In the genomic region with DNA sequence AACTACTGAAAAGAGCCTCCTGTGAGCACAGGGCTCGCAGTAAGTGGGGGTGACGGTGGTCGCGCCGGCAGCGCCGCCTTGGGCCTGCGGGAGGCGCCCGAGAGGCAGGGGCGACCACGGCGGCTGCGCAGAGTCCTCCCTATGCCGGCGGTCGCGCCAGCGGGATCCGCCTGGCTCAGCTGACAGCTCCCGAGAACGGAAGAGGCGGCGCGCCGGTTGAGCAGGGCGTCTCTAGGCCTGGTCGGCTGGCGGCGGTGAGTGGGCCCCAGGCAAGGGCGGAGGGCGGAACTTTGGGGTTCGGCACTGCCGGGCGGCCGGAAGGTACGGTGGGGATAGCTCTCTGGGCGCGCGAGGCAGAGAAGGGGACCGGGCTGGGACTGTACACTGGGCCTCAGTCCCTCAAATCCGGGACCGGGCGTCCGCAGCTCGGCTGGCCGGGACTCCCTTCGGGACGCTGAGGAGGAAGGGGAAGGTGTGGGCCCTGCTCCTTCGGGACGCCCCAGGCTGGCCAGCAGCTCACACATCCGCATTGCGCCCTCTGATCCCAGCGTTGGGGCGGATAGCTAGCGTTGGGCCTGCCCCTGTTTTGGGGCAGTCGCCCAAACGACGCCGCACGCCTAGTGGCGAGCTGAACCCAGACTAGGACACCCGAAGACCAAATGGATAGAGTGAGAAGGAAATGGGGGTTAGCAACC, we compare ENCODE assay signal across 8 cellular contexts. TPM values are rescaled to one million over a fixed set of nuclear protein-coding genes. Genes with fewer than 3 reads are reported as not detected.
DNase-seq lines count a peak whose midpoint lies in the region; ATAC-seq, FAIRE-seq and TF ChIP-seq lines count a peak whose summit lies in the region.

A gene with protein sequence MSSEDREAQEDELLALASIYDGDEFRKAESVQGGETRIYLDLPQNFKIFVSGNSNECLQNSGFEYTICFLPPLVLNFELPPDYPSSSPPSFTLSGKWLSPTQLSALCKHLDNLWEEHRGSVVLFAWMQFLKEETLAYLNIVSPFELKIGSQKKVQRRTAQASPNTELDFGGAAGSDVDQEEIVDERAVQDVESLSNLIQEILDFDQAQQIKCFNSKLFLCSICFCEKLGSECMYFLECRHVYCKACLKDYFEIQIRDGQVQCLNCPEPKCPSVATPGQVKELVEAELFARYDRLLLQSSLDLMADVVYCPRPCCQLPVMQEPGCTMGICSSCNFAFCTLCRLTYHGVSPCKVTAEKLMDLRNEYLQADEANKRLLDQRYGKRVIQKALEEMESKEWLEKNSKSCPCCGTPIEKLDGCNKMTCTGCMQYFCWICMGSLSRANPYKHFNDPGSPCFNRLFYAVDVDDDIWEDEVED (plus strand): TSS at position 192 of the 695 bp plus-strand sequence. CDS start 4,484 bp downstream, outside the sequence.

- TF ChIP-seq POLR2A in H54 (IDR thresholded peaks at IDR 0.05; ENCODE audit: low read depth, low read length), result peak; percentile 91

- ATAC-seq in foreskin keratinocyte, result peak; percentile 99

- H3K27ac ChIP-seq in foreskin keratinocyte (peak within 1 kb of the TSS; percentile 66), neutrophil (peak within 1 kb of the TSS; percentile 85), substantia nigra (ENCODE audit: low read depth, low read length, poor library complexity, severe bottlenecking) (peak within 1 kb of the TSS; percentile 96)

- DNase-seq in GDM1 (lab: John Stamatoyannopoulos, UW) (peak; percentile 97), H54 (ENCODE audit: insufficient read length, low spot score) (peak; percentile 97), LoVo (ENCODE audit: low spot score) (peak; percentile 95), SIG-M5 (lab: John Stamatoyannopoulos, UW) (peak; percentile 84), activated gamma-delta T cell treated with Interleukin-2 at 50 U/mL for 16 hours (peak; percentile 92), foreskin keratinocyte (peak; percentile 69 to 84), substantia nigra (lab: John Stamatoyannopoulos, UW) (peak in 48 of 49 donors; percentile 65 to 95 (median 84))

- H3K4me1 ChIP-seq in foreskin keratinocyte (peaks cover 9% of the 10 kb centered on the region), neutrophil (ENCODE audit: control insufficient read depth in 1 of 2, insufficient read depth in 1 of 2, low read depth in 1 of 2, low read length in 1 of 2) (peaks cover 22 to 24% of the 10 kb centered on the region in 2 experiments)

- H3K4me3 ChIP-seq in neutrophil (ENCODE audit: low read depth in 1 of 2, low read length in 1 of 2), result peak within 1 kb of the TSS; percentile 67 to 75

- no peak for FAIRE-seq in H54 (lab: Jason Lieb, UNC)

- H3K27me3 ChIP-seq in foreskin keratinocyte, result no peaks in the 10 kb centered on the region
- no peaks in the 10 kb centered on the region for H3K27me3 ChIP-seq in neutrophil

- TF ChIP-seq CTCF in foreskin keratinocyte (conservative IDR thresholded peaks at IDR 0.05), result peak; percentile 98
- peak; percentile 79 for TF ChIP-seq CTCF in neutrophil (IDR thresholded peaks at IDR 0.05)

- peaks cover 14% of the 10 kb centered on the region for H3K36me3 ChIP-seq in neutrophil

- no peaks in the 10 kb centered on the region for H3K9me3 ChIP-seq in neutrophil

RNA-seq across cellular contexts. Expression of the gene that starts here (rescaled TPM):
- total RNA-seq in foreskin keratinocyte, result 55.1 and 57.0 TPM in 2 replicates
- 19.8 and 23.4 TPM in 2 replicates for polyA plus RNA-seq in foreskin keratinocyte

Comparison
In these comparisons a context has a peak if more than half of its experiments do, and no peak if none do; other contexts are left out.
1. Peak in every context shown above with its lines: DNase-seq, ATAC-seq, H3K4me3 ChIP-seq and H3K27ac ChIP-seq.